Comparison of ENCODE assay signal across 12 cellular contexts in the genomic region with DNA sequence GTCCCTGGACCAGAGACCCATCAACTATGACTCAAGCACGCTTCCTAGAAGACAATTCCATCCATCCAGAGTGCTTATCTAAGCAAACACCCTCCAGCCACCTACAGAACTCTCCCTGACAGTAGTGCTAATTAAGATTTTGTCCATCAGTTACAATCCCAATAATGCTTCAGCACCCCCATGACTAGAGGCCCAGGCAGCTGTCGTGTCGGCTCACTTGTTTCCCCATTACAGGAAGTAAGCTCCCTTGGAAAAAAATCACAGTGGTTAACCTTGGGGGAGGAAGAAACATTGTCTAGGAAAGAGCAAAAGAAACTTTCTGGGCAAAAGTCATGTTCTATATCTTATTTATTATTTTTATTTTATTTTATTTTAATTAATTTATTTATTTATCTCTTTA.
A peak's percentile ranks its signal among the peaks of the same experiment; 100 is the strongest.
DNase-seq lines count a peak whose midpoint lies in the region; ATAC-seq and TF ChIP-seq lines count a peak whose summit lies in the region.
"Had no signal": no experiment of that assay in that cellular context is flagged by ENCODE, and none has a peak within 500 bp of the region (broad histone marks: within the 10 kb centered on the region; RNA-seq: fewer than 3 reads in every experiment).

No MANE protein-coding gene starts in this region.

- H4K20me1 ChIP-seq in GM23338 (replicated peaks; ENCODE audit: insufficient read depth), result no peaks in the 10 kb centered on the region

- H3K36me3 ChIP-seq in SJCRH30 (no peaks in the 10 kb centered on the region), GM23338 (ENCODE audit: insufficient read depth) (no peaks in the 10 kb centered on the region)
- H3K36me3 ChIP-seq: HAP-1 had no signal

- no peak overlapping the region for H3K27ac Mint-ChIP-seq in GM23338
- H3K27ac Mint-ChIP-seq: CD4-positive, alpha-beta T cell had no signal

- H3K4me1 ChIP-seq in SJCRH30, result peaks cover 10% of the 10 kb centered on the region
- H3K4me1 ChIP-seq in GM23338 (ENCODE audit: insufficient read depth), result no peaks in the 10 kb centered on the region
- H3K4me1 ChIP-seq: HAP-1 had no signal

- no peak overlapping the region for H2AFZ ChIP-seq in GM23338

- ATAC-seq in Right ventricle myocardium inferior (no peak), left ventricle myocardium superior (no peak), GM23338 (no peak)

- no peaks in the 10 kb centered on the region for H3K9me3 Mint-ChIP-seq in GM23338
- H3K9me3 Mint-ChIP-seq: CD4-positive, alpha-beta T cell had no signal

- no peak overlapping the region for H3K4me3 ChIP-seq in SJCRH30
- H3K4me3 ChIP-seq in GM23338, result no peak overlapping the region
- H3K4me3 ChIP-seq: HAP-1 had no signal

- no peaks in the 10 kb centered on the region for H3K4me1 Mint-ChIP-seq in GM23338

- peak; percentile 45 for DNase-seq in Right ventricle myocardium inferior (ENCODE audit: missing footprints)
- no peak for DNase-seq in left ventricle myocardium superior
- DNase-seq in SJCRH30, result peak; percentile 58 to 70
- DNase-seq in myocyte (ENCODE audit: low read depth), result peak; percentile 25
- no peak for DNase-seq in GM23338 (ENCODE audit: low spot score)
- no peak for DNase-seq in kidney glomerular epithelial cell (lab: John Stamatoyannopoulos, UW)
- no peak for DNase-seq in H4 (ENCODE audit: low spot score)
- DNase-seq: CD4-positive, alpha-beta T cell; DMS79; GOT3 had no signal

- no peak overlapping the region for H3K4me2 ChIP-seq in GM23338

- H3K79me2 ChIP-seq in GM23338 (replicated peaks; ENCODE audit: insufficient read depth), result no peaks in the 10 kb centered on the region

- H3K27ac ChIP-seq in SJCRH30 (no peak overlapping the region), GM23338 (ENCODE audit: low read depth) (no peak overlapping the region)
- H3K27ac ChIP-seq: 22Rv1 had no signal

- intact Hi-C loops in Right ventricle myocardium inferior (cut with DNase I) (no loop called here), left ventricle myocardium superior (cut with micrococcal nuclease) (no loop called here)

- H3K27me3 Mint-ChIP-seq in GM23338 (ENCODE audit: insufficient read depth, low read depth, poor library complexity), result no peaks in the 10 kb centered on the region

- H3K9me2 ChIP-seq in GM23338 (ENCODE audit: insufficient read depth), result peaks cover 3% of the 10 kb centered on the region; the same call in 1 of the 2 replicates

- H3K4me3 Mint-ChIP-seq in GM23338, result no peak overlapping the region
- H3K4me3 Mint-ChIP-seq: CD4-positive, alpha-beta T cell had no signal

- no peaks in the 10 kb centered on the region for H3K9me3 ChIP-seq in SJCRH30 (replicated peaks)
- H3K9me3 ChIP-seq: HAP-1 had no signal

- H3F3A ChIP-seq in GM23338 (replicated peaks; ENCODE audit: low read depth), result no peaks in the 10 kb centered on the region

- H3K36me3 Mint-ChIP-seq in GM23338 (ENCODE audit: low read depth), result no peaks in the 10 kb centered on the region

- no peak for TF ChIP-seq CTCF in GM23338 (conservative IDR thresholded peaks at IDR 0.05; ENCODE audit: low read depth in 2 of 2)

- no peaks in the 10 kb centered on the region for H3K27me3 ChIP-seq in SJCRH30
- H3K27me3 ChIP-seq in GM23338 (ENCODE audit: insufficient read depth), result no peaks in the 10 kb centered on the region

TF ChIP-seq in GM23338, 12 proteins besides CTCF, POLR2A, EP300 and RAD21 (continues in another document):
- TF ChIP-seq POLR2AphosphoS5 (IDR thresholded peaks at IDR 0.05; ENCODE audit: low read depth), result no peak
- no peak for TF ChIP-seq STAT1 (IDR thresholded peaks at IDR 0.05; ENCODE audit: unreplicated experiment)
- TF ChIP-seq, protein P1, sequence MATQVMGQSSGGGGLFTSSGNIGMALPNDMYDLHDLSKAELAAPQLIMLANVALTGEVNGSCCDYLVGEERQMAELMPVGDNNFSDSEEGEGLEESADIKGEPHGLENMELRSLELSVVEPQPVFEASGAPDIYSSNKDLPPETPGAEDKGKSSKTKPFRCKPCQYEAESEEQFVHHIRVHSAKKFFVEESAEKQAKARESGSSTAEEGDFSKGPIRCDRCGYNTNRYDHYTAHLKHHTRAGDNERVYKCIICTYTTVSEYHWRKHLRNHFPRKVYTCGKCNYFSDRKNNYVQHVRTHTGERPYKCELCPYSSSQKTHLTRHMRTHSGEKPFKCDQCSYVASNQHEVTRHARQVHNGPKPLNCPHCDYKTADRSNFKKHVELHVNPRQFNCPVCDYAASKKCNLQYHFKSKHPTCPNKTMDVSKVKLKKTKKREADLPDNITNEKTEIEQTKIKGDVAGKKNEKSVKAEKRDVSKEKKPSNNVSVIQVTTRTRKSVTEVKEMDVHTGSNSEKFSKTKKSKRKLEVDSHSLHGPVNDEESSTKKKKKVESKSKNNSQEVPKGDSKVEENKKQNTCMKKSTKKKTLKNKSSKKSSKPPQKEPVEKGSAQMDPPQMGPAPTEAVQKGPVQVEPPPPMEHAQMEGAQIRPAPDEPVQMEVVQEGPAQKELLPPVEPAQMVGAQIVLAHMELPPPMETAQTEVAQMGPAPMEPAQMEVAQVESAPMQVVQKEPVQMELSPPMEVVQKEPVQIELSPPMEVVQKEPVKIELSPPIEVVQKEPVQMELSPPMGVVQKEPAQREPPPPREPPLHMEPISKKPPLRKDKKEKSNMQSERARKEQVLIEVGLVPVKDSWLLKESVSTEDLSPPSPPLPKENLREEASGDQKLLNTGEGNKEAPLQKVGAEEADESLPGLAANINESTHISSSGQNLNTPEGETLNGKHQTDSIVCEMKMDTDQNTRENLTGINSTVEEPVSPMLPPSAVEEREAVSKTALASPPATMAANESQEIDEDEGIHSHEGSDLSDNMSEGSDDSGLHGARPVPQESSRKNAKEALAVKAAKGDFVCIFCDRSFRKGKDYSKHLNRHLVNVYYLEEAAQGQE (IDR thresholded peaks at IDR 0.05; ENCODE audit: unreplicated experiment), result no peak
- no peak for TF ChIP-seq EZH2phosphoT487 (IDR thresholded peaks at IDR 0.05; ENCODE audit: unreplicated experiment)
- no peak for TF ChIP-seq EZH2 (IDR thresholded peaks at IDR 0.05; ENCODE audit: low read depth, unreplicated experiment)
- no peak for TF ChIP-seq ZNF331 (CRISPR knock-in tag; IDR thresholded peaks at IDR 0.05; ENCODE audit: low read depth)
- TF ChIP-seq CREB1 (CRISPR knock-in tag; IDR thresholded peaks at IDR 0.05; ENCODE audit: low read depth), result no peak
- TF ChIP-seq, protein P2, sequence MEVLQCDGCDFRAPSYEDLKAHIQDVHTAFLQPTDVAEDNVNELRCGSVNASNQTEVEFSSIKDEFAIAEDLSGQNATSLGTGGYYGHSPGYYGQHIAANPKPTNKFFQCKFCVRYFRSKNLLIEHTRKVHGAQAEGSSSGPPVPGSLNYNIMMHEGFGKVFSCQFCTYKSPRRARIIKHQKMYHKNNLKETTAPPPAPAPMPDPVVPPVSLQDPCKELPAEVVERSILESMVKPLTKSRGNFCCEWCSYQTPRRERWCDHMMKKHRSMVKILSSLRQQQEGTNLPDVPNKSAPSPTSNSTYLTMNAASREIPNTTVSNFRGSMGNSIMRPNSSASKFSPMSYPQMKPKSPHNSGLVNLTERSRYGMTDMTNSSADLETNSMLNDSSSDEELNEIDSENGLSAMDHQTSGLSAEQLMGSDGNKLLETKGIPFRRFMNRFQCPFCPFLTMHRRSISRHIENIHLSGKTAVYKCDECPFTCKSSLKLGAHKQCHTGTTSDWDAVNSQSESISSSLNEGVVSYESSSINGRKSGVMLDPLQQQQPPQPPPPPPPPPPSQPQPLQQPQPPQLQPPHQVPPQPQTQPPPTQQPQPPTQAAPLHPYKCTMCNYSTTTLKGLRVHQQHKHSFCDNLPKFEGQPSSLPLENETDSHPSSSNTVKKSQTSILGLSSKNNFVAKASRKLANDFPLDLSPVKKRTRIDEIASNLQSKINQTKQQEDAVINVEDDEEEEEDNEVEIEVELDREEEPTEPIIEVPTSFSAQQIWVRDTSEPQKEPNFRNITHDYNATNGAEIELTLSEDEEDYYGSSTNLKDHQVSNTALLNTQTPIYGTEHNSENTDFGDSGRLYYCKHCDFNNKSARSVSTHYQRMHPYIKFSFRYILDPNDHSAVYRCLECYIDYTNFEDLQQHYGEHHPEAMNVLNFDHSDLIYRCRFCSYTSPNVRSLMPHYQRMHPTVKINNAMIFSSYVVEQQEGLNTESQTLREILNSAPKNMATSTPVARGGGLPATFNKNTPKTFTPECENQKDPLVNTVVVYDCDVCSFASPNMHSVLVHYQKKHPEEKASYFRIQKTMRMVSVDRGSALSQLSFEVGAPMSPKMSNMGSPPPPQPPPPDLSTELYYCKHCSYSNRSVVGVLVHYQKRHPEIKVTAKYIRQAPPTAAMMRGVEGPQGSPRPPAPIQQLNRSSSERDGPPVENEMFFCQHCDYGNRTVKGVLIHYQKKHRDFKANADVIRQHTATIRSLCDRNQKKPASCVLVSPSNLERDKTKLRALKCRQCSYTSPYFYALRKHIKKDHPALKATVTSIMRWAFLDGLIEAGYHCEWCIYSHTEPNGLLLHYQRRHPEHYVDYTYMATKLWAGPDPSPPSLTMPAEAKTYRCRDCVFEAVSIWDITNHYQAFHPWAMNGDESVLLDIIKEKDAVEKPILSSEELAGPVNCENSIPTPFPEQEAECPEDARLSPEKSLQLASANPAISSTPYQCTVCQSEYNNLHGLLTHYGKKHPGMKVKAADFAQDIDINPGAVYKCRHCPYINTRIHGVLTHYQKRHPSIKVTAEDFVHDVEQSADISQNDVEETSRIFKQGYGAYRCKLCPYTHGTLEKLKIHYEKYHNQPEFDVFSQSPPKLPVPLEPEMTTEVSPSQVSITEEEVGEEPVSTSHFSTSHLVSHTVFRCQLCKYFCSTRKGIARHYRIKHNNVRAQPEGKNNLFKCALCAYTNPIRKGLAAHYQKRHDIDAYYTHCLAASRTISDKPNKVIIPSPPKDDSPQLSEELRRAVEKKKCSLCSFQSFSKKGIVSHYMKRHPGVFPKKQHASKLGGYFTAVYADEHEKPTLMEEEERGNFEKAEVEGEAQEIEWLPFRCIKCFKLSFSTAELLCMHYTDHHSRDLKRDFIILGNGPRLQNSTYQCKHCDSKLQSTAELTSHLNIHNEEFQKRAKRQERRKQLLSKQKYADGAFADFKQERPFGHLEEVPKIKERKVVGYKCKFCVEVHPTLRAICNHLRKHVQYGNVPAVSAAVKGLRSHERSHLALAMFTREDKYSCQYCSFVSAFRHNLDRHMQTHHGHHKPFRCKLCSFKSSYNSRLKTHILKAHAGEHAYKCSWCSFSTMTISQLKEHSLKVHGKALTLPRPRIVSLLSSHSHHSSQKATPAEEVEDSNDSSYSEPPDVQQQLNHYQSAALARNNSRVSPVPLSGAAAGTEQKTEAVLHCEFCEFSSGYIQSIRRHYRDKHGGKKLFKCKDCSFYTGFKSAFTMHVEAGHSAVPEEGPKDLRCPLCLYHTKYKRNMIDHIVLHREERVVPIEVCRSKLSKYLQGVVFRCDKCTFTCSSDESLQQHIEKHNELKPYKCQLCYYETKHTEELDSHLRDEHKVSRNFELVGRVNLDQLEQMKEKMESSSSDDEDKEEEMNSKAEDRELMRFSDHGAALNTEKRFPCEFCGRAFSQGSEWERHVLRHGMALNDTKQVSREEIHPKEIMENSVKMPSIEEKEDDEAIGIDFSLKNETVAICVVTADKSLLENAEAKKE (CRISPR knock-in tag; IDR thresholded peaks at IDR 0.05), result no peak
- no peak for TF ChIP-seq ZNF114 (CRISPR knock-in tag; IDR thresholded peaks at IDR 0.05)
- TF ChIP-seq JUNB (IDR thresholded peaks at IDR 0.05; ENCODE audit: unreplicated experiment), result no peak

Comparison
In these comparisons a context has a peak if more than half of its experiments do, and no peak if none do; other contexts are left out.
1. DNase-seq: peak in Right ventricle myocardium inferior (single experiment), SJCRH30 (2 of 2) and myocyte (single experiment); none in left ventricle myocardium superior (single experiment), GM23338 (single experiment), kidney glomerular epithelial cell (single experiment) and H4 (single experiment).